In genomic region chr3:150300376-150300775, GRCh38 we compare ENCODE assay signal across 20 cellular contexts.
DNase-seq lines count a peak whose midpoint lies in the region; ATAC-seq, FAIRE-seq and TF ChIP-seq lines count a peak whose summit lies in the region.
"Had no signal": no experiment of that assay in that cellular context is flagged by ENCODE, and none has a peak within 500 bp of the region (broad histone marks: within the 10 kb centered on the region; RNA-seq: fewer than 3 reads in every experiment).

No MANE protein-coding gene starts in this region.

- no peak for TF ChIP-seq POLR2A in A549 (IDR thresholded peaks at IDR 0.05; ENCODE audit: low read length)
- TF ChIP-seq POLR2A in right lobe of liver (IDR thresholded peaks at IDR 0.05), result no peak

- BruUV-seq in mammary epithelial cell (replicated peaks; lab: Mats Ljungman, UMichigan), result no TSS peak

- no peak overlapping the region for H2AFZ ChIP-seq in mammary epithelial cell (ENCODE audit: low read depth, low read length)

- no peak for TF ChIP-seq CTCF in A549 (IDR thresholded peaks at IDR 0.05)
- peak in 1 of 2 donors; percentile 2 for TF ChIP-seq CTCF in mammary epithelial cell (conservative IDR thresholded peaks at IDR 0.05 in 1 of 2, IDR thresholded peaks at IDR 0.05 in 1 of 2; ENCODE audit: extremely low read depth in 1 of 2, insufficient read depth in 1 of 2, low read depth in 1 of 2, low read length in 2 of 2)
- TF ChIP-seq CTCF in kidney epithelial cell (IDR thresholded peaks at IDR 0.05; ENCODE audit: insufficient read depth, low read length, poor library complexity, severe bottlenecking), result no peak
- no peak for TF ChIP-seq CTCF in right lobe of liver (IDR thresholded peaks at IDR 0.05)

- intact Hi-C loops in mammary epithelial cell (cut with micrococcal nuclease) (loop anchor here (5.0 kb wide), 2 partner anchors 47 to 107 kb away; partner anchors contain the start of gene TSC22D2), right lobe of liver (cut with DNase I) (no loop called here), left ventricle myocardium superior (cut with micrococcal nuclease) (no loop called here)

- TF ChIP-seq RAD21 in A549 (conservative IDR thresholded peaks at IDR 0.05 in 1 of 2, IDR thresholded peaks at IDR 0.05 in 1 of 2), result no peak

- CTCF ChIA-PET in A549 (lab: Yijun Ruan, JAX), result no interaction called here
- CTCF ChIA-PET in mammary epithelial cell (lab: Charles Lee; ENCODE audit: low non-redundant PET), result no interaction called here

- H3K4me2 ChIP-seq in A549 (no peak overlapping the region), mammary epithelial cell (ENCODE audit: insufficient read depth, low read depth, low read length) (no peak overlapping the region)
- H3K4me2 ChIP-seq: BLaER1 had no signal

- ATAC-seq in A549, result peak; percentile 65 to 75; a peak in 3 of 6 replicates
- no peak for ATAC-seq in right lobe of liver
- ATAC-seq in left ventricle myocardium superior, result no peak
- ATAC-seq: WTC11 had no signal

- no peaks in the 10 kb centered on the region for H4K20me1 ChIP-seq in mammary epithelial cell (ENCODE audit: insufficient read depth, low read length)
- H4K20me1 ChIP-seq: BLaER1 had no signal

- no peak overlapping the region for H3K4me3 ChIP-seq in A549
- H3K4me3 ChIP-seq in mammary epithelial cell (replicated peaks in 1 of 3; ENCODE audit: insufficient read depth in 1 of 3, low read depth in 2 of 3, low read length in 3 of 3), result no peak overlapping the region
- no peak overlapping the region for H3K4me3 ChIP-seq in kidney epithelial cell (ENCODE audit: low read depth, low read length)
- H3K4me3 ChIP-seq in right lobe of liver, result no peak overlapping the region
- H3K4me3 ChIP-seq: BLaER1, esophagus muscularis mucosa had no signal

- 50% methylated on average over 2 of the region's 2 CpGs for WGBS in A549 (ENCODE audit: missing lambda C conversion rate)
- WGBS in mammary epithelial cell (ENCODE audit: low coverage, missing lambda C conversion rate), result 50% methylated on average over 2 of the region's 2 CpGs
- WGBS in right lobe of liver (ENCODE audit: insufficient coverage, low coverage, low lambda C conversion rate, missing lambda C conversion rate), result 64% methylated on average over 2 of the region's 2 CpGs

- H3K27ac ChIP-seq in A549, result no peak overlapping the region
- H3K27ac ChIP-seq in mammary epithelial cell (ENCODE audit: insufficient read depth, low read depth, low read length), result no peak overlapping the region
- H3K27ac ChIP-seq in right lobe of liver, result no peak overlapping the region
- H3K27ac ChIP-seq: BLaER1, esophagus muscularis mucosa had no signal

- DNase-seq in A549 (ENCODE audit: low read depth in 1 of 2, low spot score in 1 of 2) (peak in 1 of 2 experiments; percentile 20), NCI-H226 (peak; percentile 34), mammary epithelial cell (peak; percentile 41), kidney epithelial cell (ENCODE audit: low read depth) (peak; percentile 43), right lobe of liver (no peak), HTR-8/SVneo (ENCODE audit: insufficient read length, low spot score) (no peak), left ventricle myocardium superior (no peak)
- no peak for DNase-seq in stimulated activated CD4-positive, alpha-beta T cell treated with anti-CD3 and anti-CD28 coated beads, Interleukin-12 subunit alpha, Interleukin-12 subunit beta, amount 100 ng/mL, for 4 hours
- DNase-seq: activated CD4-positive, alpha-beta T cell treated with anti-CD3 and anti-CD28 coated beads, Interleukin-2, amount 50 U/mL, for 48 hours; amygdala; H7; naive B cell; NCI-H1105 treated with DMSO at 0.1 percent for 48 hours; NCI-H526 treated with DMSO at 0.1 percent for 48 hours; stimulated activated CD4-positive, alpha-beta T cell treated with anti-CD3 and anti-CD28 coated beads, Interleukin-15, amount 100 ng/mL, for 24 hours; substantia nigra had no signal

- no peaks in the 10 kb centered on the region for H3K79me2 ChIP-seq in mammary epithelial cell (ENCODE audit: insufficient read depth, low read length)

- dilution Hi-C loops in mammary epithelial cell (cut with HindIII; ENCODE audit: low sequenced_read_pairs), result loop anchor here (5.0 kb wide), 1 partner anchor 107 kb away; the partner anchor contains the start of gene TSC22D2

- no peak overlapping the region for H3K9ac ChIP-seq in mammary epithelial cell (ENCODE audit: insufficient read depth, low read length)
- H3K9ac ChIP-seq: BLaER1 had no signal

- peaks cover 8% of the 10 kb centered on the region; the same call in 2 of the 3 replicates for H3K4me1 ChIP-seq in A549
- peaks cover 14% of the 10 kb centered on the region for H3K4me1 ChIP-seq in mammary epithelial cell (ENCODE audit: insufficient read depth, low read length)
- no peaks in the 10 kb centered on the region for H3K4me1 ChIP-seq in right lobe of liver
- H3K4me1 ChIP-seq: BLaER1, esophagus muscularis mucosa had no signal

- H3K27me3 ChIP-seq in mammary epithelial cell (ENCODE audit: insufficient read depth, low read length) (no peaks in the 10 kb centered on the region), kidney epithelial cell (ENCODE audit: control insufficient read depth, insufficient read depth, low read length) (no peaks in the 10 kb centered on the region), right lobe of liver (no peaks in the 10 kb centered on the region)
- H3K27me3 ChIP-seq: BLaER1, esophagus muscularis mucosa had no signal

- H3K9me3 ChIP-seq in A549, result no peaks in the 10 kb centered on the region
- no peaks in the 10 kb centered on the region for H3K9me3 ChIP-seq in mammary epithelial cell (replicated peaks; ENCODE audit: insufficient read depth, low read length)
- H3K9me3 ChIP-seq in right lobe of liver, result no peaks in the 10 kb centered on the region
- H3K9me3 ChIP-seq: BLaER1, esophagus muscularis mucosa had no signal

- FAIRE-seq in A549 (lab: Jason Lieb, UNC) (no peak), HTR-8/SVneo (lab: Jason Lieb, UNC) (no peak)
- FAIRE-seq: A204.1 had no signal

- no peak for TF ChIP-seq EP300 in A549 (IDR thresholded peaks at IDR 0.05)

- H3K36me3 ChIP-seq in mammary epithelial cell (ENCODE audit: insufficient read depth, low read length) (no peaks in the 10 kb centered on the region), kidney epithelial cell (ENCODE audit: control insufficient read depth, insufficient read depth, low read length) (no peaks in the 10 kb centered on the region), right lobe of liver (no peaks in the 10 kb centered on the region)
- H3K36me3 ChIP-seq: BLaER1, esophagus muscularis mucosa had no signal

- POLR2A ChIA-PET in A549 (lab: Yijun Ruan, JAX), result no interaction called here

- in situ Hi-C loops in mammary epithelial cell (cut with MboI; ENCODE audit: low sequenced_read_pairs in 2 of 2), result no loop called here

TF ChIP-seq in A549, 52 proteins besides CTCF, POLR2A, EP300 and RAD21:
- TF ChIP-seq RFX5 (IDR thresholded peaks at IDR 0.05) (no peak), HOXA7 (CRISPR knock-in tag; IDR thresholded peaks at IDR 0.05) (no peak), RNF2 (IDR thresholded peaks at IDR 0.05; ENCODE audit: borderline replicate concordance, low read depth) (no peak), HOXB5 (CRISPR knock-in tag; IDR thresholded peaks at IDR 0.05) (no peak), RCOR1 (IDR thresholded peaks at IDR 0.05; ENCODE audit: low read depth, low read length) (no peak)
- TF ChIP-seq, protein P1, sequence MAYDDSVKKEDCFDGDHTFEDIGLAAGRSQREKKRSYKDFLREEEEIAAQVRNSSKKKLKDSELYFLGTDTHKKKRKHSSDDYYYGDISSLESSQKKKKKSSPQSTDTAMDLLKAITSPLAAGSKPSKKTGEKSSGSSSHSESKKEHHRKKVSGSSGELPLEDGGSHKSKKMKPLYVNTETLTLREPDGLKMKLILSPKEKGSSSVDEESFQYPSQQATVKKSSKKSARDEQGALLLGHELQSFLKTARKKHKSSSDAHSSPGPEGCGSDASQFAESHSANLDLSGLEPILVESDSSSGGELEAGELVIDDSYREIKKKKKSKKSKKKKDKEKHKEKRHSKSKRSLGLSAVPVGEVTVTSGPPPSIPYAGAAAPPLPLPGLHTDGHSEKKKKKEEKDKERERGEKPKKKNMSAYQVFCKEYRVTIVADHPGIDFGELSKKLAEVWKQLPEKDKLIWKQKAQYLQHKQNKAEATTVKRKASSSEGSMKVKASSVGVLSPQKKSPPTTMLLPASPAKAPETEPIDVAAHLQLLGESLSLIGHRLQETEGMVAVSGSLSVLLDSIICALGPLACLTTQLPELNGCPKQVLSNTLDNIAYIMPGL (CRISPR knock-in tag; IDR thresholded peaks at IDR 0.05; ENCODE audit: borderline replicate concordance), result no peak

Comparison
In these comparisons a context has a peak if more than half of its experiments do, and no peak if none do; other contexts are left out.
1. ATAC-seq: peak in A549 (2 of 2); none in right lobe of liver (0 of 4) and left ventricle myocardium superior (single experiment).
2. DNase-seq: peak in NCI-H226 (single experiment), mammary epithelial cell (single experiment) and kidney epithelial cell (single experiment); none in right lobe of liver (0 of 3), HTR-8/SVneo (single experiment), stimulated activated CD4-positive, alpha-beta T cell treated with anti-CD3 and anti-CD28 coated beads, Interleukin-12 subunit alpha, Interleukin-12 subunit beta, amount 100 ng/mL, for 4 hours (single experiment) and left ventricle myocardium superior (single experiment).